1 cellular context compared by ENCODE assay signal in genomic region chr7:143876218-143876617, GRCh38.
TF ChIP-seq lines count a peak whose summit lies in the region.

No MANE protein-coding gene starts in this region.

TF ChIP-seq in endothelial cell of umbilical vein, 7 proteins besides CTCF, POLR2A, EP300 and RAD21 (continued from another document):
- TF ChIP-seq EZH2 (IDR thresholded peaks at IDR 0.05; ENCODE audit: borderline replicate concordance, low read depth, low read length, severe bottlenecking) (no peak), FOS (IDR thresholded peaks at IDR 0.05; ENCODE audit: borderline replicate concordance, insufficient read depth, low read length) (no peak)
TF ChIP-seq in endothelial cell of umbilical vein: peak in this region for 0.
